Comparison of ENCODE assay signal across 26 cellular contexts in the genomic region with DNA sequence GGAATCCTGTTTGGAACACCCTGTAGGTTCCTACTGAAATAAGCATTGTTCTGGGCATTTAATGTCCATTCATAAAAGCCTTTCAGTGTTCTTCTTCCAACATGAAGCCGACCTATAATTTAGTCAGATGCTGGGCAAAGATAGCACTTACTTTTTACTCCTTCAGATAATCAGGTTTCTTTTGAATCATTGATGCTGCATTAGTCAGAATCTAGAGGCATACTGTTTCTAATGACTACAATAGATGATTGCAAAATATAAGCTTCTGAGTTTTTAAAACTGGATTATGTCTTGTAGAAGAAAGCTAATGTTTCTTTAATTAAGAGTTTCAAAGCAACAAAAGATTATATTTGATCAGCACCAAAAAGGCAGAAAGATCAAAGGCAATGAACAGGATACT.
"Had no signal": no experiment of that assay in that cellular context is flagged by ENCODE, and none has a peak within 500 bp of the region (broad histone marks: within the 10 kb centered on the region; RNA-seq: fewer than 3 reads in every experiment).

No MANE protein-coding gene starts in this region.

- FAIRE-seq: RCC 7860 had no signal

- H3K4me3 ChIP-seq: SJSA1 had no signal

- ATAC-seq: activated T-cell treated with anti-CD3 and anti-CD28 coated beads, Interleukin-2, amount 50 U/mL, for 4 hours; T-helper 17 cell; WTC11 had no signal

- H3K27ac ChIP-seq: brain microvascular endothelial cell, SJSA1 had no signal

- H3K27me3 Mint-ChIP-seq: activated CD4-positive, alpha-beta T cell treated with anti-CD3 and anti-CD28 coated beads, Interleukin-2, amount 10 ng/mL, durations not matched to agents 24 days and 14 days; activated naive CD8-positive, alpha-beta T cell; T-helper 17 cell had no signal

- DNase-seq: activated CD4-positive, alpha-beta T cell treated with anti-CD3 and anti-CD28 coated beads, Interleukin-2, amount 10 ng/mL, durations not matched to agents 24 days and 14 days; activated CD4-positive, alpha-beta T cell treated with anti-CD3 and anti-CD28 coated beads, Interleukin-2, amount 50 U/mL, for 48 hours; activated CD4-positive, CD25-positive, alpha-beta regulatory T cell treated with anti-CD3 and anti-CD28 coated beads, Interleukin-2, amount 50 U/mL, for 72 hours; activated CD8-positive, alpha-beta memory T cell treated with anti-CD3 and anti-CD28 coated beads for 24 hours; activated gamma-delta T cell; activated naive CD4-positive, alpha-beta T cell treated with anti-CD3 and anti-CD28 coated beads for 36 hours; activated T-cell treated with anti-CD3 and anti-CD28 coated beads, Interleukin-2, amount 50 U/mL, for 4 hours; brain microvascular endothelial cell; cerebellar nuclear complex; Kasumi-1; KBM-7; NCI-H1048; NCI-H146; NCI-H187 treated with DMSO at 0.1 percent for 48 hours; NCI-H2081 treated with DMSO at 0.1 percent for 48 hours; NCI-H345; NCI-H510A; NCI-H526 treated with DMSO at 0.1 percent for 48 hours; NK-92 treated with Interleukin-12 subunit alpha and Interleukin-12 subunit beta, amount 100 ng/mL, for 24 hours; SHP77; T-helper 17 cell; T-helper 9 cell had no signal

- H3K4me1 Mint-ChIP-seq: WTC11 had no signal

- H3K27ac Mint-ChIP-seq: activated CD4-positive, alpha-beta T cell treated with anti-CD3 and anti-CD28 coated beads, Interleukin-2, amount 10 ng/mL, durations not matched to agents 24 days and 14 days; activated naive CD4-positive, alpha-beta T cell treated with anti-CD3 and anti-CD28 coated beads for 36 hours; activated naive CD8-positive, alpha-beta T cell; T-helper 17 cell; WTC11 had no signal

- H3K9me3 Mint-ChIP-seq: activated CD4-positive, alpha-beta T cell treated with anti-CD3 and anti-CD28 coated beads, Interleukin-2, amount 10 ng/mL, durations not matched to agents 24 days and 14 days; activated naive CD4-positive, alpha-beta T cell treated with anti-CD3 and anti-CD28 coated beads for 36 hours; activated T-cell treated with anti-CD3 and anti-CD28 coated beads, Interleukin-2, amount 50 U/mL, for 4 hours; WTC11 had no signal

- H3K9me3 ChIP-seq: SJSA1 had no signal

- H3K4me3 Mint-ChIP-seq: activated CD4-positive, alpha-beta T cell treated with anti-CD3 and anti-CD28 coated beads, Interleukin-2, amount 10 ng/mL, durations not matched to agents 24 days and 14 days; activated naive CD4-positive, alpha-beta T cell treated with anti-CD3 and anti-CD28 coated beads for 36 hours; activated naive CD8-positive, alpha-beta T cell; activated T-cell treated with anti-CD3 and anti-CD28 coated beads, Interleukin-2, amount 50 U/mL, for 4 hours; T-helper 17 cell; WTC11 had no signal

- H3K27me3 ChIP-seq: brain microvascular endothelial cell, SJSA1 had no signal
